Comparison of ENCODE assay signal across 19 cellular contexts in the genomic region with DNA sequence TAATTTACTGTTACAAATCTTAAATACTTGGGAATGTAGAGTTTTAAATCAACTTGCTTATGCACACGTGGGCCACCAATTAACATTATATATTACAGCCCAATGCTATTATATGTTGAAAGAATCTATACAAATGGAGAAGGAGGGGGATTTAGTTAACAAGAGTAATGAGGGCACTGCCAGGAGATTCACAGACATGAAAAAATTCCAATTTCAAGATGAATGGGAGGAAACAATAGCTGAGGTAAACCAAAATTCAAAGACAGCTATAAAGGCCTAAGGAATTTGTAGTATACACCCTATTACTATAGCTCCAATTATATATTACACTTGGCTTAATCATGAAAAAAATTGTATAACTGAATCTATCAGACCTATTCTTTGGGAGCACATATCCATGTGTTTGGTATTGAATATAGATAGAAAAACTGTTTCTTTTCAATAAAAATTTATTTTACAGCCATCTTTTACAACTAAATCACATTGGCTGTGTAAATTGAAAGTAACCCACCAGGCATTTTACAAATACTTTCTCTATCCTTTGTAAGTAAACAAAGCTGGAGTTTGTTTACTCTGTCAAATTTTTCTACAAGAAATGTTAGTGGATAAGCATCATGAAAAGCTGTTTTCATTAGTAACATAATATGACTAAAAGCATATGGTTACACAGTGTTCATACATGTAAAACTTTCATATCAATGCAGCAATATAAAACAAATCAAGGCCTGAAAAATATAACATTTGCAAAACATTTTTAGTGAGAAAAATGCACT.
"Had no signal": no experiment of that assay in that cellular context is flagged by ENCODE, and none has a peak within 500 bp of the region (broad histone marks: within the 10 kb centered on the region; RNA-seq: fewer than 3 reads in every experiment).

No MANE protein-coding gene starts in this region.

- H3K4me3 ChIP-seq: adrenal gland, ascending aorta, colonic mucosa, esophagus squamous epithelium, lower lobe of right lung, sigmoid colon, transverse colon had no signal

- H3K9me3 ChIP-seq: adrenal gland, ascending aorta, colonic mucosa, esophagus squamous epithelium, lower lobe of right lung, sigmoid colon, transverse colon had no signal

- H3K27me3 Mint-ChIP-seq: activated CD4-positive, alpha-beta memory T cell treated with anti-CD3 and anti-CD28 coated beads for 36 hours; effector memory CD8-positive, alpha-beta T cell; naive thymus-derived CD8-positive, alpha-beta T cell; stimulated activated naive B cell treated with anti-CD40 and anti-IgM and Interleukin-4, amounts not matched to agents 10 μg/mL and 1 μg/mL and 100 μg/mL, for 72 hours; T-helper 17 cell had no signal

- H3K4me3 Mint-ChIP-seq: activated CD4-positive, alpha-beta memory T cell treated with anti-CD3 and anti-CD28 coated beads for 36 hours; activated T-cell treated with anti-CD3 and anti-CD28 coated beads, Interleukin-2, amount 50 U/mL, for 72 hours; effector memory CD8-positive, alpha-beta T cell; naive thymus-derived CD8-positive, alpha-beta T cell; stimulated activated naive B cell treated with anti-CD40 and anti-IgM and Interleukin-4, amounts not matched to agents 10 μg/mL and 1 μg/mL and 100 μg/mL, for 72 hours; T-helper 17 cell had no signal

- H3K4me1 Mint-ChIP-seq: stimulated activated naive B cell treated with anti-CD40 and anti-IgM and Interleukin-4, amounts not matched to agents 10 μg/mL and 1 μg/mL and 100 μg/mL, for 72 hours; T-helper 17 cell had no signal

- H3K27ac Mint-ChIP-seq: activated CD4-positive, alpha-beta memory T cell treated with anti-CD3 and anti-CD28 coated beads for 36 hours; activated naive CD4-positive, alpha-beta T cell treated with anti-CD3 and anti-CD28 coated beads, Interleukin-2, amount 50 U/mL, for 72 hours; activated T-cell treated with anti-CD3 and anti-CD28 coated beads, Interleukin-2, amount 50 U/mL, for 72 hours; effector memory CD8-positive, alpha-beta T cell; naive thymus-derived CD8-positive, alpha-beta T cell; stimulated activated naive B cell treated with anti-CD40 and anti-IgM and Interleukin-4, amounts not matched to agents 10 μg/mL and 1 μg/mL and 100 μg/mL, for 72 hours; T-helper 17 cell had no signal

- H3K27ac ChIP-seq: adrenal gland, ascending aorta, colonic mucosa, esophagus squamous epithelium, lower lobe of right lung, sigmoid colon, transverse colon had no signal

- H3K36me3 ChIP-seq: adrenal gland, colonic mucosa, lower lobe of right lung, transverse colon had no signal

- DNase-seq: activated CD4-positive, alpha-beta memory T cell treated with anti-CD3 and anti-CD28 coated beads for 36 hours; activated CD4-positive, alpha-beta T cell treated with anti-CD3 and anti-CD28 coated beads for 48 hours; activated T-cell treated with anti-CD3 and anti-CD28 coated beads, Interleukin-2, amount 50 U/mL, for 72 hours; adrenal gland; colonic mucosa; dorsolateral prefrontal cortex; effector memory CD8-positive, alpha-beta T cell; esophagus squamous epithelium; lower lobe of right lung; naive thymus-derived CD8-positive, alpha-beta T cell; sigmoid colon; stimulated activated CD4-positive, alpha-beta T cell treated with anti-CD3 and anti-CD28 coated beads, Interleukin-2, amount 100 ng/mL, for 48 hours; stimulated activated CD8-positive, alpha-beta memory T cell treated with anti-CD3 and anti-CD28 coated beads, Interleukin-4, amount 100 ng/mL, for 48 hours; stimulated activated naive B cell treated with anti-CD40 and anti-IgM and Interleukin-4, amounts not matched to agents 10 μg/mL and 1 μg/mL and 100 μg/mL, for 72 hours; T-helper 17 cell; transverse colon had no signal

- H3K36me3 Mint-ChIP-seq: activated CD4-positive, alpha-beta memory T cell treated with anti-CD3 and anti-CD28 coated beads for 36 hours; activated naive CD4-positive, alpha-beta T cell treated with anti-CD3 and anti-CD28 coated beads, Interleukin-2, amount 50 U/mL, for 72 hours; naive thymus-derived CD8-positive, alpha-beta T cell; stimulated activated naive B cell treated with anti-CD40 and anti-IgM and Interleukin-4, amounts not matched to agents 10 μg/mL and 1 μg/mL and 100 μg/mL, for 72 hours had no signal

- H3K9me3 Mint-ChIP-seq: stimulated activated naive B cell treated with anti-CD40 and anti-IgM and Interleukin-4, amounts not matched to agents 10 μg/mL and 1 μg/mL and 100 μg/mL, for 72 hours had no signal

- H3K27me3 ChIP-seq: adrenal gland, ascending aorta, colonic mucosa, dorsolateral prefrontal cortex, esophagus squamous epithelium, sigmoid colon, transverse colon had no signal

- FAIRE-seq: urothelium cell line had no signal

- H3K4me1 ChIP-seq: ascending aorta, colonic mucosa, lower lobe of right lung, transverse colon had no signal
